Comparison of ENCODE assay signal across 23 cellular contexts in the genomic region with DNA sequence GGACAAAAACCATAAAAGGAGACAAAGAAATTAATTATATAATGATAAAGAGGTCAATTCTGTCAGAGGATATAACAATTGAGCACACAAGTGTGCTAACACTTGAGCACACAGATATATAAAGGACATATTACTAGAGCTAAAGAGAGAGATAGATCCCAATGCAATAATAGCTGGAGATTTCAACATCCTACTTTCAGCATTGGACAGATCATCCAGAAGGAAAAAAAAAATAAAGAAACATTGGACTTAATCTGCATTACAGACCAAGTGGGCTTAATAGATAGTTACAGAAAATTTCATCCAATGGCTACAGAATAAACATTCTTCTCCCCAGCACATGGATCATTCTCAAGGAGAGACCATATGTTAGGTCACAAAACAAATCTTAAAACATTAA. TPM values are rescaled to one million over a fixed set of nuclear protein-coding genes. Genes with fewer than 3 reads are reported as not detected.
"Had no signal": no experiment of that assay in that cellular context is flagged by ENCODE, and none has a peak within 500 bp of the region (broad histone marks: within the 10 kb centered on the region; RNA-seq: fewer than 3 reads in every experiment).

No MANE protein-coding gene starts in this region.

- FAIRE-seq: HTR-8/SVneo, RCC 7860 had no signal

- H3K36me3 ChIP-seq: MG63, SJSA1 had no signal

- H3K27ac ChIP-seq: HL-60, SJSA1, SK-N-MC had no signal

- DNase-seq: Karpas-422, KG1, MG63, NCI-H1048, NCI-H1105, NCI-H1417, NCI-H1436 treated with DMSO at 0.1 percent for 48 hours, NCI-H1694, NCI-H187 treated with DMSO at 0.1 percent for 48 hours, NCI-H2029 treated with DMSO at 0.1 percent for 48 hours, NCI-H2227 treated with DMSO at 0.1 percent for 48 hours, NCI-H524, NCI-H526 treated with DMSO at 0.1 percent for 48 hours, NCI-H774, Right ventricle myocardium superior, RPMI8226, SIG-M5 had no signal

- H3K4me1 ChIP-seq: SJSA1 had no signal

- H3K4me3 ChIP-seq: MG63, SJSA1, SK-N-MC had no signal

- H3K27me3 ChIP-seq: MG63 had no signal

RNA-seq across cellular contexts. Expression of gene VNN1, which starts 9.9 kb away (rescaled TPM):
- total RNA-seq: NCI-H460, SJSA1 had no signal

RNA-seq across cellular contexts. Expression of gene TAAR1, which starts 45.0 kb away (rescaled TPM):
- total RNA-seq: NCI-H460, Right ventricle myocardium superior, SJSA1 had no signal

RNA-seq across cellular contexts. Expression of gene VNN2, which starts 53.8 kb away (rescaled TPM):
- total RNA-seq: NCI-H460 had no signal
